ENCODE assay signal across 8 cellular contexts in the genomic region with DNA sequence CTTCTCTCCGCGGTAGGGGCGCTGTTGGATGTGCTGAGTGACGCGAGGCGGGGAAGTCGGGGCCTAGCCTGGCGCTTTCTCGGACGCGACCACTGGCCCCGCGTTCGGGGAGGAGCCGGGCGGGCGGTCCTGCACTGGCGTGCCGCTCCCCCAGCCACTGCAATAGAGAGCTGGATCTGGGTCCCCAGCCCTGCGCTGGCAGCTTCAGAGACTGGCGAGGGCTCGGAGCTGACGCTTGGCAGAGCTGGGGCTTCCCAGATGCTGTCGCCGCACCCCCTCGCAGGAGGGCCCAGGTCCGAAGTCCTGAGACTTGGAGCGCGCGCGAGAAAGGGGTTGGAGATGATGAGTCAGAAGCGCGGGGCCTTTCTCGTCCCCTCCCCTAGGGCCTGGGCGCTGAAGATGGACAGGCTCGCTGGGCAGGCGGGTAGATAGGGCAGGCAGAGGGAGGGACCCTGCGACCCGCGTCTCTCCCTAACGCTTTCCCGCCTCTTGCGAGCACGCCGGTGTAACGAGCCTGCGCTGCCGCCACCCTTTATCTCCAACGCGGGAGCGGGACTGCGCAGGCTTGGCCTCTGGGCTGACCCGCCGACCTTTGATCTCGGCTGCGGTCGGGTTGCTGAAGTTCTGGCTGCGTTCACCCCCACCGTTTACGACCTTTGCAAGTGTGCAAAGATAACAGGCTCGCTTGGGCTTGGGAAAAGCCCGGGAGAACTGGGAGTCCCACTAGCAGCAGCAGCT. TPM values are rescaled to one million over a fixed set of nuclear protein-coding genes. Genes with fewer than 3 reads are reported as not detected.
A peak's percentile ranks its signal among the peaks of the same experiment; 100 is the strongest.
DNase-seq lines count a peak whose midpoint lies in the region; ATAC-seq and TF ChIP-seq lines count a peak whose summit lies in the region.

No MANE protein-coding gene starts in this region.

- ATAC-seq in foreskin keratinocyte: peak; percentile 85

- H3F3A ChIP-seq in MM.1S (ENCODE audit: insufficient read depth, low read length) (peaks cover 10% of the 10 kb centered on the region), neural progenitor cell (ENCODE audit: low read depth) (peaks cover 45% of the 10 kb centered on the region)

- H3K4me3 Mint-ChIP-seq in neural progenitor cell: peak overlapping the region; percentile 86

- peak; percentile 53 for TF ChIP-seq CTCF in MM.1S (IDR thresholded peaks at IDR 0.05; ENCODE audit: low read length)
- TF ChIP-seq CTCF in foreskin keratinocyte (conservative IDR thresholded peaks at IDR 0.05): peak; percentile 94
- TF ChIP-seq CTCF in neural progenitor cell (IDR thresholded peaks at IDR 0.05): peak; percentile 70

- DNase-seq in GM03348 (ENCODE audit: low spot score): peak; percentile 96
- peak; percentile 96 for DNase-seq in HCEC 1CT
- peak; percentile 89 for DNase-seq in MM.1S
- peak; percentile 96 for DNase-seq in SHP77 treated with DMSO at 0.1 percent for 48 hours (lab: John Stamatoyannopoulos, UW)
- peak; percentile 91 for DNase-seq in activated gamma-delta T cell treated with anti-CD3 and anti-CD28 coated beads, Interleukin-2, amount 50 U/mL, for 16 hours (ENCODE audit: low read depth)
- peak; percentile 88 to 95 for DNase-seq in foreskin keratinocyte
- DNase-seq in neural progenitor cell (ENCODE audit: low spot score): peak; percentile 98

- peak overlapping the region; percentile 95 for H3K27ac ChIP-seq in MM.1S (ENCODE audit: low read length)
- peak overlapping the region; percentile 100 for H3K27ac ChIP-seq in foreskin keratinocyte
- H3K27ac ChIP-seq in neural progenitor cell: peak overlapping the region; percentile 99
- peak overlapping the region; percentile 98 for H3K27ac ChIP-seq in stomach smooth muscle (ENCODE audit: low read length)

- H3K36me3 Mint-ChIP-seq in neural progenitor cell: no peaks in the 10 kb centered on the region

- H3K79me2 ChIP-seq in MM.1S (ENCODE audit: low read length) (no peaks in the 10 kb centered on the region), neural progenitor cell (ENCODE audit: low read depth) (peaks cover 38% of the 10 kb centered on the region)

- H3K9me2 ChIP-seq in MM.1S (replicated peaks; ENCODE audit: insufficient read depth, low read length): no peaks in the 10 kb centered on the region

- H3K27ac Mint-ChIP-seq in neural progenitor cell: peak overlapping the region; percentile 93

- H3K27me3 ChIP-seq in MM.1S (replicated peaks; ENCODE audit: insufficient read depth, low read length) (no peaks in the 10 kb centered on the region), foreskin keratinocyte (no peaks in the 10 kb centered on the region), neural progenitor cell (no peaks in the 10 kb centered on the region), stomach smooth muscle (ENCODE audit: control insufficient read depth in 1 of 2, insufficient read depth in 2 of 2, low read length in 2 of 2) (no peaks in the 10 kb centered on the region)

- H3K4me2 ChIP-seq in MM.1S (ENCODE audit: low read depth, low read length) (peak overlapping the region; percentile 89), neural progenitor cell (peak overlapping the region; percentile 89)

- H3K4me3 ChIP-seq in MM.1S (ENCODE audit: low read length) (peak overlapping the region; percentile 76), neural progenitor cell (peak overlapping the region; percentile 61), stomach smooth muscle (ENCODE audit: low read length in 2 of 2) (peak overlapping the region; percentile 91 to 94)

- no peaks in the 10 kb centered on the region for H4K20me1 ChIP-seq in MM.1S (ENCODE audit: insufficient read depth, low read length)
- no peaks in the 10 kb centered on the region for H4K20me1 ChIP-seq in neural progenitor cell (ENCODE audit: low read depth)

- H3K36me3 ChIP-seq in MM.1S (replicated peaks; ENCODE audit: insufficient read depth, low read length): no peaks in the 10 kb centered on the region
- no peaks in the 10 kb centered on the region for H3K36me3 ChIP-seq in neural progenitor cell
- H3K36me3 ChIP-seq in stomach smooth muscle (ENCODE audit: control insufficient read depth in 2 of 2, insufficient read depth in 2 of 2, low read length in 2 of 2): no peaks in the 10 kb centered on the region

- peaks cover 68% of the 10 kb centered on the region for H3K4me1 Mint-ChIP-seq in neural progenitor cell

- H2AFZ ChIP-seq in MM.1S (ENCODE audit: low read length) (peak overlapping the region; percentile 61), neural progenitor cell (replicated peaks) (peak overlapping the region; percentile 45)

- H3K9ac ChIP-seq in MM.1S (ENCODE audit: low read length) (peak overlapping the region; percentile 97), neural progenitor cell (peak overlapping the region; percentile 98), stomach smooth muscle (ENCODE audit: low read length in 2 of 2) (peak overlapping the region; percentile 92 to 97)

- no peaks in the 10 kb centered on the region for H3K9me3 ChIP-seq in MM.1S (replicated peaks; ENCODE audit: insufficient read depth, low read length)
- H3K9me3 ChIP-seq in neural progenitor cell (ENCODE audit: low read depth): no peaks in the 10 kb centered on the region
- H3K9me3 ChIP-seq in stomach smooth muscle (ENCODE audit: control insufficient read depth in 2 of 2, low read length in 2 of 2): no peaks in the 10 kb centered on the region

- peaks cover 37% of the 10 kb centered on the region for H3K4me1 ChIP-seq in MM.1S (ENCODE audit: low read length)
- peaks cover 51% of the 10 kb centered on the region for H3K4me1 ChIP-seq in foreskin keratinocyte
- H3K4me1 ChIP-seq in neural progenitor cell: peaks cover 39% of the 10 kb centered on the region
- peaks cover 43% of the 10 kb centered on the region for H3K4me1 ChIP-seq in stomach smooth muscle (ENCODE audit: control insufficient read depth, insufficient read depth, low read length)

- H3K9me3 Mint-ChIP-seq in neural progenitor cell: no peaks in the 10 kb centered on the region

- H3K27me3 Mint-ChIP-seq in neural progenitor cell (ENCODE audit: insufficient read depth, low read depth): peaks cover 5% of the 10 kb centered on the region

RNA-seq across cellular contexts. Expression of gene TMEM253, which starts 3.0 kb away (rescaled TPM):
- total RNA-seq in foreskin keratinocyte (0.34 and 0.42 TPM in 2 replicates), neural progenitor cell (ENCODE audit: low replicate concordance) (0.22 and 1.3 TPM in 2 replicates)
- 1.2 and 1.4 TPM in 2 replicates for polyA plus RNA-seq in foreskin keratinocyte

RNA-seq across cellular contexts. Expression of gene ZNF219, which starts 5.4 kb away (rescaled TPM):
- 51.9 and 52.0 TPM in 2 replicates for total RNA-seq in foreskin keratinocyte
- 56.9 and 62.5 TPM in 2 replicates for polyA plus RNA-seq in foreskin keratinocyte
- 46.2 and 231 TPM in 2 replicates for total RNA-seq in neural progenitor cell (ENCODE audit: low replicate concordance)

RNA-seq across cellular contexts. Expression of gene ARHGEF40, which starts 33.8 kb away (rescaled TPM):
- total RNA-seq in foreskin keratinocyte (13.6 and 20.7 TPM in 2 replicates), neural progenitor cell (ENCODE audit: low replicate concordance) (15.0 and 46.0 TPM in 2 replicates)
- polyA plus RNA-seq in foreskin keratinocyte: 10.2 and 17.6 TPM in 2 replicates

RNA-seq across cellular contexts. Expression of gene RNASE8, which starts 46.3 kb away (rescaled TPM):
- not detected in 2 replicates for total RNA-seq in foreskin keratinocyte
- polyA plus RNA-seq in foreskin keratinocyte: not detected in 2 replicates
- total RNA-seq in neural progenitor cell (ENCODE audit: low replicate concordance): not detected in 2 replicates

RNA-seq across cellular contexts. Expression of gene OR5AU1, which starts 52.0 kb away (rescaled TPM):
- total RNA-seq in foreskin keratinocyte (not detected in 2 replicates), neural progenitor cell (ENCODE audit: low replicate concordance) (under 0.01 TPM in 1 of 2 replicates, not detected in the other)
- polyA plus RNA-seq in foreskin keratinocyte: not detected in 2 replicates

Comparison
In these comparisons a context has a peak if more than half of its experiments do, and no peak if none do; other contexts are left out.
1. Peak in every context shown above with its lines: DNase-seq, ATAC-seq, H3K4me3 ChIP-seq and H3K27ac ChIP-seq.